Comparison of ENCODE assay signal across 8 cellular contexts in the genomic region with DNA sequence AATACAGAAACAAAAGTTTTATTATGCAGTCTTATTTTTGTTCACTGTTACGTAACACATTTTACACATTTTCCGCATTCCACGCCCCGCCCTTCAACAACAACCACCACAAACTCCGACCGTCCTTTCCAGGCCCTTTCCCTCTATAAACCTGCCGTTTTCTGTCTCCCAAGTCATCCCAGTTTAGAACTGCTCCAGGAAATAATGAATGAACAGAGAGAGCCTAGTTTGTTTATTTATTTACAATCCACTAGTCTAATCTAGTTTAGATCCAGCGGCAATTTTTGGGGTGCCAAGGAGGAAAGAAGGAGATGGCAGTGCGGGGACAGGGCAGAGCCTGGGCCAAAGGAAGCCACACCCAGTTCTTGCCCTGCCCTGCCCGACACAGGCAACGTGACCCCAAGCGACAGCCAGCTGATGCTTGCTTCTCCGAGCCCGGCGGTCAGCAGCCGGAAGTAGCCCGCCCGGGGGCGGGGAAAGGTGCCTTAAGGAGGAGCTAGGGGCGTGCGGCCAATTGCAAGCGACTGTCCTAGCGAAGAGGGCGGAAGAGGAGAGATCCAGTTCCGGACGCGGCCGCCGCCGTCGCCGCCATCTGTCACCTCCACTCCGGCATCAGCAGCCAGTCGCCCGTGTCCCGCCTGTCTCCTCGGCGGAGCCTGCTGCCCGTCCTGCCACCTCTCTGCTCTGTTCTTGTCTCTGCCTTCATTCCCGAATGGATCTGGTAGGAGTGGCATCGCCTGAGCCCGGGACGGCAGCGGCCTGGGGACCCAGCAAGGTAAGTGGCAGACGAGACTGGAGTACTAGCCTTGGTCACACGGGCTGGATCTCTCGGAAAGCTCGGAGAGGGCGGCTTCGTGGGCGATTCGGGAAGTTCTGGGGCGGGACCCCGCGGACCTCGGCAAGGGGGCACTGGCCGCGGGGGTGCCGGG. TPM values are rescaled to one million over a fixed set of nuclear protein-coding genes. Genes with fewer than 3 reads are reported as not detected.
DNase-seq lines count a peak whose midpoint lies in the region; ATAC-seq, FAIRE-seq and TF ChIP-seq lines count a peak whose summit lies in the region.

A gene with protein sequence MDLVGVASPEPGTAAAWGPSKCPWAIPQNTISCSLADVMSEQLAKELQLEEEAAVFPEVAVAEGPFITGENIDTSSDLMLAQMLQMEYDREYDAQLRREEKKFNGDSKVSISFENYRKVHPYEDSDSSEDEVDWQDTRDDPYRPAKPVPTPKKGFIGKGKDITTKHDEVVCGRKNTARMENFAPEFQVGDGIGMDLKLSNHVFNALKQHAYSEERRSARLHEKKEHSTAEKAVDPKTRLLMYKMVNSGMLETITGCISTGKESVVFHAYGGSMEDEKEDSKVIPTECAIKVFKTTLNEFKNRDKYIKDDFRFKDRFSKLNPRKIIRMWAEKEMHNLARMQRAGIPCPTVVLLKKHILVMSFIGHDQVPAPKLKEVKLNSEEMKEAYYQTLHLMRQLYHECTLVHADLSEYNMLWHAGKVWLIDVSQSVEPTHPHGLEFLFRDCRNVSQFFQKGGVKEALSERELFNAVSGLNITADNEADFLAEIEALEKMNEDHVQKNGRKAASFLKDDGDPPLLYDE (plus strand): TSS at position 560 of the 929 bp plus-strand sequence. CDS start 153 bp downstream, at position 713.

- peak within 1 kb of the TSS; percentile 81 for H2AFZ ChIP-seq in Loucy (ENCODE audit: low read length)

- FAIRE-seq in H54 (lab: Jason Lieb, UNC), result peak; percentile 84

- H3K27me3 Mint-ChIP-seq in natural killer cell treated with Interleukin-12 subunit alpha and Interleukin-12 subunit beta and Interleukin-15 and Interleukin-18, amount 100 ng/mL, for 72 hours, result no peaks in the 10 kb centered on the region

- peaks cover 34% of the 10 kb centered on the region for H3K4me1 ChIP-seq in Loucy (ENCODE audit: insufficient read depth, low read length, poor library complexity, severe bottlenecking)

- H3K36me3 ChIP-seq in Loucy (ENCODE audit: insufficient read depth, low read length), result no peaks in the 10 kb centered on the region

- no peaks in the 10 kb centered on the region for H3K9me2 ChIP-seq in Loucy (replicated peaks; ENCODE audit: low read depth, low read length)

- peaks cover 49% of the 10 kb centered on the region for H3K79me2 ChIP-seq in Loucy (ENCODE audit: insufficient read depth, low read length)

- H3K36me3 Mint-ChIP-seq in natural killer cell treated with Interleukin-12 subunit alpha and Interleukin-12 subunit beta and Interleukin-15 and Interleukin-18, amount 100 ng/mL, for 72 hours, result no peaks in the 10 kb centered on the region

- DNase-seq in EL (peak; percentile 97), H54 (ENCODE audit: insufficient read length, low spot score) (peak; percentile 72), fibroblast of peridontal ligament (ENCODE audit: extremely low read depth) (peak; percentile 89)
- peak; percentile 85 for DNase-seq in activated T-helper 9 cell treated with anti-CD3 and anti-CD28 coated beads, Interleukin-2, amount 50 U/mL, for 16 hours (ENCODE audit: low read depth)
- peak; percentile 98 for DNase-seq in natural killer cell treated with Interleukin-12 subunit alpha and Interleukin-12 subunit beta and Interleukin-15 and Interleukin-18, amount 100 ng/mL, for 72 hours (ENCODE audit: low spot score)
- DNase-seq in stimulated activated naive CD8-positive, alpha-beta T cell treated with anti-CD3 and anti-CD28 coated beads, Interleukin-15, Interleukin-2, amounts not matched to agents 100 U/mL and 50 U/mL, for 24 hours, result peak; percentile 96

- H3K4me3 ChIP-seq in Loucy (ENCODE audit: low read length, poor library complexity, severe bottlenecking), result peak within 1 kb of the TSS; percentile 98

- peaks cover 41% of the 10 kb centered on the region for H4K20me1 ChIP-seq in Loucy (ENCODE audit: insufficient read depth, low read length, poor library complexity, severe bottlenecking)

- peak within 1 kb of the TSS; percentile 96 for H3K4me2 ChIP-seq in Loucy (ENCODE audit: low read depth, low read length, poor library complexity, severe bottlenecking)

- peak; percentile 80 for TF ChIP-seq POLR2A in H54 (IDR thresholded peaks at IDR 0.05; ENCODE audit: low read depth, low read length)
- peak; percentile 92 for TF ChIP-seq POLR2A in Raji (IDR thresholded peaks at IDR 0.05; ENCODE audit: insufficient read depth, low read depth, low read length)

- peak within 1 kb of the TSS; percentile 96 to 99 for H3K27ac Mint-ChIP-seq in natural killer cell treated with Interleukin-12 subunit alpha and Interleukin-12 subunit beta and Interleukin-15 and Interleukin-18, amount 100 ng/mL, for 72 hours

- no peaks in the 10 kb centered on the region for H3F3A ChIP-seq in Loucy (ENCODE audit: low read depth)

- H3K27me3 ChIP-seq in Loucy (ENCODE audit: insufficient read depth, low read length, poor library complexity, severe bottlenecking), result no peaks in the 10 kb centered on the region

- peak; percentile 99 to 100 for ATAC-seq in natural killer cell treated with Interleukin-12 subunit alpha and Interleukin-12 subunit beta and Interleukin-15 and Interleukin-18, amount 100 ng/mL, for 72 hours
- peak; percentile 100 for ATAC-seq in stimulated activated naive CD8-positive, alpha-beta T cell treated with anti-CD3 and anti-CD28 coated beads, Interleukin-15, Interleukin-2, amounts not matched to agents 100 U/mL and 50 U/mL, for 24 hours

- peak within 1 kb of the TSS; percentile 99 for H3K4me3 Mint-ChIP-seq in natural killer cell treated with Interleukin-12 subunit alpha and Interleukin-12 subunit beta and Interleukin-15 and Interleukin-18, amount 100 ng/mL, for 72 hours

- H3K9me3 ChIP-seq in Loucy (ENCODE audit: insufficient read depth, low read depth, low read length), result no peaks in the 10 kb centered on the region

- H3K9me3 Mint-ChIP-seq in natural killer cell treated with Interleukin-12 subunit alpha and Interleukin-12 subunit beta and Interleukin-15 and Interleukin-18, amount 100 ng/mL, for 72 hours, result no peaks in the 10 kb centered on the region

- H3K4me1 Mint-ChIP-seq in natural killer cell treated with Interleukin-12 subunit alpha and Interleukin-12 subunit beta and Interleukin-15 and Interleukin-18, amount 100 ng/mL, for 72 hours (ENCODE audit: low read depth in 2 of 2), result peaks cover 39 to 50% of the 10 kb centered on the region in 2 donors

- TF ChIP-seq CTCF in Loucy (conservative IDR thresholded peaks at IDR 0.05; ENCODE audit: low read length), result no peak

- H3K9ac ChIP-seq in Loucy (ENCODE audit: low read depth, low read length, poor library complexity, severe bottlenecking), result peak within 1 kb of the TSS; percentile 93

RNA-seq across cellular contexts. Expression of the gene that starts here (rescaled TPM):
- total RNA-seq in natural killer cell treated with Interleukin-12 subunit alpha and Interleukin-12 subunit beta and Interleukin-15 and Interleukin-18, amount 100 ng/mL, for 72 hours, result 10 to 100 TPM; 71.5 to 95.4 TPM

Comparison
In these comparisons a context has a peak if more than half of its experiments do, and no peak if none do; other contexts are left out.
1. Peak in every context shown above with its lines: DNase-seq, ATAC-seq and H3K4me3 ChIP-seq.